In genomic region chr14:21104448-21105060, GRCh38 we compare ENCODE assay signal across 1 cellular context.
TF ChIP-seq lines count a peak whose summit lies in the region.

No MANE protein-coding gene starts in this region.

TF ChIP-seq in endothelial cell of umbilical vein, 7 proteins besides CTCF, POLR2A, EP300 and RAD21 (continued from another document):
- TF ChIP-seq EZH2 (IDR thresholded peaks at IDR 0.05; ENCODE audit: borderline replicate concordance, low read depth, low read length, severe bottlenecking) (no peak), JUN (IDR thresholded peaks at IDR 0.05; ENCODE audit: borderline replicate concordance, insufficient read depth, insufficient read length, low read depth) (no peak), GATA2 (IDR thresholded peaks at IDR 0.05; ENCODE audit: insufficient read depth, insufficient read length, low read depth, low read length) (no peak), MAX (IDR thresholded peaks at IDR 0.05; ENCODE audit: insufficient read depth, insufficient read length) (no peak)
